Comparison of ENCODE assay signal across 1 cellular context in the genomic region with DNA sequence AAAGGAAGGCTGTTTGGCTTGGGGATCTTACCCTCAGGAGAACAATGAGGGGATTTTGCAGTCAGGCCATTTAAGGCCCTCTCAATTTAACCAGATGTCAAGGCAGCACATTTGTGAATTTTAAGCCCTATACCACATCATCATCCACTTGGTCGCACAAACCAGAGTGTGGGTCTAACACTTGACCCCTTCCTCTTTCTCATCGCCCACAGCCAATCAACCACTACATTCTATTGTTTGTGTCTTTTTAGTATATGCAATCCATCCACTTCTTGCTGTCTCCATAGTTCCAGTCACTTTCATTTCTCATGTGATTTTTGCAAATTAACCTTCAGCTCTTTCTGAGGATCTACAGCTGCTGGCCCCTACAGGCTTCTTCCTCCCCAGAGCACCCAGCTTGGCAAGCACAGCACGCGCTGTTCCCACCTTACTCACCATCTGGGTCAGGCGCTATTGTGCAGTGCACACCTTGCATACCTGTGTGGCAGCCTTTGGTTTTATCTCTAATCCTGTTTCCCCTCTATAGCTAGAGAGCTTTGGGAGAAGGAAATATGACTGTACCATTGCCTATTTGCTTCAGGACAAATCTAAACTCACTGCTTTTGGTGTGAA.
TF ChIP-seq lines count a peak whose summit lies in the region.

No MANE protein-coding gene starts in this region.

TF ChIP-seq in GM12878, 131 proteins besides CTCF, POLR2A, EP300 and RAD21:
- no peak for TF ChIP-seq E2F4 (IDR thresholded peaks at IDR 0.05; ENCODE audit: low read depth, low read length)
- 0 out of 2 replicates have a peak, but pooled peaks have one; percentile 47 for TF ChIP-seq ATF7 (IDR thresholded peaks at IDR 0.05; ENCODE audit: low read depth)
- TF ChIP-seq ATF2 (IDR thresholded peaks at IDR 0.05; ENCODE audit: low read length) = no peak
- TF ChIP-seq PAX5 (IDR thresholded peaks at IDR 0.05; ENCODE audit: borderline replicate concordance, low read depth, low read length) = peak; percentile 48; the same call in 1 of the 2 replicates
- no peak for TF ChIP-seq JUNB (IDR thresholded peaks at IDR 0.05)
- TF ChIP-seq TARDBP (IDR thresholded peaks at IDR 0.05; ENCODE audit: borderline replicate concordance) = no peak
- TF ChIP-seq NFIC (IDR thresholded peaks at IDR 0.05; ENCODE audit: low read depth, low read length) = no peak
- TF ChIP-seq MEF2B (IDR thresholded peaks at IDR 0.05; ENCODE audit: partially characterized antibody, poor library complexity, severe bottlenecking) = peak; percentile 58
- TF ChIP-seq SPI1 (IDR thresholded peaks at IDR 0.05; ENCODE audit: borderline replicate concordance, insufficient read depth, low read depth, low read length) = peak; percentile 88; the same call in 1 of the 2 replicates
- peak; percentile 55; the same call in 1 of the 2 replicates for TF ChIP-seq TCF12 (IDR thresholded peaks at IDR 0.05; ENCODE audit: low read depth, low read length)
- TF ChIP-seq ZBTB33 (IDR thresholded peaks at IDR 0.05) = peak; percentile 81; the same call in 1 of the 2 replicates
- no peak for TF ChIP-seq MEF2A (IDR thresholded peaks at IDR 0.05; ENCODE audit: insufficient read depth, low read depth, low read length)
- TF ChIP-seq BHLHE40 (IDR thresholded peaks at IDR 0.05; ENCODE audit: borderline replicate concordance in 1 of 2, low read depth in 2 of 2, low read length in 1 of 2) = peak; percentile 15 to 57; a peak in 3 of 4 replicates
- 0 out of 2 replicates have a peak, but pooled peaks have one; percentile 49 for TF ChIP-seq NBN (IDR thresholded peaks at IDR 0.05)
- no peak for TF ChIP-seq ZNF24 (IDR thresholded peaks at IDR 0.05)
- no peak for TF ChIP-seq CUX1 (IDR thresholded peaks at IDR 0.05; ENCODE audit: insufficient replicate concordance, low read depth, low read length)
- peak; percentile 54; the same call in 1 of the 2 replicates for TF ChIP-seq NR2F1 (conservative IDR thresholded peaks at IDR 0.05)
- no peak for TF ChIP-seq CBX3 (IDR thresholded peaks at IDR 0.05; ENCODE audit: borderline replicate concordance, low read depth)
- peak; percentile 75 for TF ChIP-seq MTA2 (IDR thresholded peaks at IDR 0.05; ENCODE audit: low read depth)
- TF ChIP-seq SMC3 (IDR thresholded peaks at IDR 0.05; ENCODE audit: borderline replicate concordance, low read length) = no peak
- peak; percentile 47 to 56; a peak in 2 of 4 replicates for TF ChIP-seq IKZF2 (IDR thresholded peaks at IDR 0.05)
- no peak for TF ChIP-seq ZZZ3 (IDR thresholded peaks at IDR 0.05; ENCODE audit: control insufficient read depth, insufficient read length, low read depth)
- no peak for TF ChIP-seq SP1 (IDR thresholded peaks at IDR 0.05; ENCODE audit: low read depth, low read length)
- peak; percentile 8 for TF ChIP-seq PBX3 (IDR thresholded peaks at IDR 0.05; ENCODE audit: insufficient replicate concordance, low read depth, low read length)
- TF ChIP-seq PKNOX1 (IDR thresholded peaks at IDR 0.05) = peak; percentile 31; the same call in 1 of the 2 replicates
- no peak for TF ChIP-seq MTA3 (IDR thresholded peaks at IDR 0.05; ENCODE audit: borderline replicate concordance, low read length)
- TF ChIP-seq RUNX3 (IDR thresholded peaks at IDR 0.05; ENCODE audit: low read length) = peak; percentile 80
- TF ChIP-seq, protein P1, sequence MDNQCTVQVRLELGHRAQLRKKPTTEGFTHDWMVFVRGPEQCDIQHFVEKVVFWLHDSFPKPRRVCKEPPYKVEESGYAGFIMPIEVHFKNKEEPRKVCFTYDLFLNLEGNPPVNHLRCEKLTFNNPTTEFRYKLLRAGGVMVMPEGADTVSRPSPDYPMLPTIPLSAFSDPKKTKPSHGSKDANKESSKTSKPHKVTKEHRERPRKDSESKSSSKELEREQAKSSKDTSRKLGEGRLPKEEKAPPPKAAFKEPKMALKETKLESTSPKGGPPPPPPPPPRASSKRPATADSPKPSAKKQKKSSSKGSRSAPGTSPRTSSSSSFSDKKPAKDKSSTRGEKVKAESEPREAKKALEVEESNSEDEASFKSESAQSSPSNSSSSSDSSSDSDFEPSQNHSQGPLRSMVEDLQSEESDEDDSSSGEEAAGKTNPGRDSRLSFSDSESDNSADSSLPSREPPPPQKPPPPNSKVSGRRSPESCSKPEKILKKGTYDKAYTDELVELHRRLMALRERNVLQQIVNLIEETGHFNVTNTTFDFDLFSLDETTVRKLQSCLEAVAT (IDR thresholded peaks at IDR 0.05) = 0 out of 2 replicates have a peak, but pooled peaks have one; percentile 47
- no peak for TF ChIP-seq IRF4 (IDR thresholded peaks at IDR 0.05; ENCODE audit: low read depth, low read length)
- TF ChIP-seq ZNF274 (IDR thresholded peaks at IDR 0.05; ENCODE audit: insufficient read depth, insufficient read length) = no peak
- TF ChIP-seq MAX (IDR thresholded peaks at IDR 0.05; ENCODE audit: low read depth, low read length) = no peak
- TF ChIP-seq NRF1 (conservative IDR thresholded peaks at IDR 0.05; ENCODE audit: low read depth, low read length) = no peak
- TF ChIP-seq RELB (IDR thresholded peaks at IDR 0.05; ENCODE audit: low read depth) = peak; percentile 35; the same call in 1 of the 2 replicates
- TF ChIP-seq ZNF384 (IDR thresholded peaks at IDR 0.05; ENCODE audit: borderline replicate concordance, low read depth, low read length) = no peak
